ENCODE assay signal across 27 cellular contexts in the genomic region with DNA sequence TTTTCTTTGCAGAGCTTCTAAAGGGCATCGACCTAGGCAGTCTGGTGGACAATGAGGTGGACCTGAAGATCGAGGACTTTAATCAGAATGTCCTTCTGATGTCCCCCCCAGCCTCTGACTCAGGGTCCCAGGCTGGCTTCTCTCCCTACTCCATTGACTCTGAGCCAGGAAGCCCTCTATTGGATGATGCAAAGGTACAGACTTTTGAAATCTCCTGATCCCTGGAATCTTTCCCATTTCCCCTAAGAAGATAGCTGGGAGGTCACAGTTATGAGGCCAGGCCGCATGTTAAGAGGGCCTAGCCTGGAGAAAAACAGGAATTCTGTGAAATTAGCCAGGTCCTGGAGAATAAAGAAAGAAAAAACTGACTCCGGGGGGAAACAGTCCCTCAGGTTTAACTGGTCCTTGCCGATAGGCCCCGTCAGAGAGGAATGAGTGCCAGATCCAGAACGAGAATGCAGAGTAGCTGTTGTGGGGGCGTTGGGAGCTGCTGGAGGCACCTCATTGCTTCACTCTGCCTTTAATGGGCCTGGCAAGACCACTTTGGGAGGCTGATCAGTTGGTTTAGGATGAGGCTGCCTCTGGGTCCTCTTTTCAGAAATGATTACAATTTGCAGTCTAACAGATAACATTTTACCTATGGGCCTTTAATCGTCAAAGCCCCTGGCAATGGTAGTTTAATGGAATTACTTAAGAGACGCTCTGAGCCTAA. TPM values are rescaled to one million over a fixed set of nuclear protein-coding genes. Genes with fewer than 3 reads are reported as not detected.
DNase-seq lines count a peak whose midpoint lies in the region; ATAC-seq and TF ChIP-seq lines count a peak whose summit lies in the region.
"Had no signal": no experiment of that assay in that cellular context is flagged by ENCODE, and none has a peak within 500 bp of the region (broad histone marks: within the 10 kb centered on the region; RNA-seq: fewer than 3 reads in every experiment).

No MANE protein-coding gene starts in this region.

- H3K27ac ChIP-seq in CD8-positive, alpha-beta T cell (ENCODE audit: low read depth, low read length) = no peak overlapping the region
- no peak overlapping the region for H3K27ac ChIP-seq in osteoblast (ENCODE audit: low read depth, low read length)
- no peak overlapping the region for H3K27ac ChIP-seq in Karpas-422 (ENCODE audit: low read length)
- H3K27ac ChIP-seq: cardiac muscle cell, Peyer's patch, SJSA1, VCaP had no signal

- CTCF ChIA-PET in activated naive CD4-positive, alpha-beta T cell treated with anti-CD3 and anti-CD28 coated beads for 36 hours (lab: Charles Lee) = interaction anchor here (0.9 to 5.8 kb wide), 6 partner anchors 13 to 130 kb away, joined by 3 to 31 read pairs (median 4); no protein-coding TSS in a partner anchor
- CTCF ChIA-PET in CD8-positive, alpha-beta T cell (lab: Charles Lee) = no interaction called here

- peak overlapping the region; percentile 95 for H3K27ac Mint-ChIP-seq in activated naive CD4-positive, alpha-beta T cell treated with anti-CD3 and anti-CD28 coated beads for 36 hours
- peak overlapping the region; percentile 49 for H3K27ac Mint-ChIP-seq in CD8-positive, alpha-beta T cell
- H3K27ac Mint-ChIP-seq: nephron had no signal

- H3K36me3 ChIP-seq in CD8-positive, alpha-beta T cell (ENCODE audit: insufficient read depth, low read length) = peaks cover 32% of the 10 kb centered on the region
- peaks cover 38% of the 10 kb centered on the region for H3K36me3 ChIP-seq in osteoblast (ENCODE audit: insufficient read depth, low read length)
- peaks cover 71% of the 10 kb centered on the region for H3K36me3 ChIP-seq in Karpas-422 (ENCODE audit: insufficient read depth, low read length)

- H3K4me1 ChIP-seq in CD8-positive, alpha-beta T cell (ENCODE audit: insufficient read depth, low read length) = peaks cover 19% of the 10 kb centered on the region
- H3K4me1 ChIP-seq in osteoblast (ENCODE audit: insufficient read depth, low read length) = peaks cover 14% of the 10 kb centered on the region
- H3K4me1 ChIP-seq in Karpas-422 (ENCODE audit: low read length) = peaks cover 15% of the 10 kb centered on the region
- H3K4me1 ChIP-seq: Peyer's patch, SJSA1 had no signal

- H3K27me3 Mint-ChIP-seq in activated naive CD4-positive, alpha-beta T cell treated with anti-CD3 and anti-CD28 coated beads for 36 hours (ENCODE audit: low read depth) = no peaks in the 10 kb centered on the region
- H3K27me3 Mint-ChIP-seq in CD8-positive, alpha-beta T cell (ENCODE audit: low read depth) = no peaks in the 10 kb centered on the region
- H3K27me3 Mint-ChIP-seq: CD4-positive, alpha-beta memory T cell had no signal

- H3K36me3 Mint-ChIP-seq in activated naive CD4-positive, alpha-beta T cell treated with anti-CD3 and anti-CD28 coated beads for 36 hours (ENCODE audit: low read depth) = peaks cover 75% of the 10 kb centered on the region
- peaks cover 80% of the 10 kb centered on the region for H3K36me3 Mint-ChIP-seq in CD8-positive, alpha-beta T cell

- peaks cover 77% of the 10 kb centered on the region for H3K4me1 Mint-ChIP-seq in activated naive CD4-positive, alpha-beta T cell treated with anti-CD3 and anti-CD28 coated beads for 36 hours (ENCODE audit: low read depth)
- H3K4me1 Mint-ChIP-seq in CD8-positive, alpha-beta T cell (ENCODE audit: low read depth) = peaks cover 28% of the 10 kb centered on the region
- H3K4me1 Mint-ChIP-seq: nephron had no signal

- peak overlapping the region; percentile 24 for H3K4me2 ChIP-seq in osteoblast (ENCODE audit: insufficient read depth, low read length)
- H3K4me2 ChIP-seq in Karpas-422 (ENCODE audit: low read depth, low read length, poor library complexity, severe bottlenecking) = no peak overlapping the region

- POLR2A ChIA-PET in CD8-positive, alpha-beta T cell (lab: Charles Lee) = interaction anchor here (1.1 kb wide), 2 partner anchors 9 to 14 kb away, joined by 3 read pairs; no protein-coding TSS in a partner anchor

- no peaks in the 10 kb centered on the region for H3K9me3 Mint-ChIP-seq in activated naive CD4-positive, alpha-beta T cell treated with anti-CD3 and anti-CD28 coated beads for 36 hours
- H3K9me3 Mint-ChIP-seq in CD8-positive, alpha-beta T cell = no peaks in the 10 kb centered on the region
- H3K9me3 Mint-ChIP-seq: CD4-positive, alpha-beta memory T cell; nephron had no signal

- H2AFZ ChIP-seq in osteoblast (ENCODE audit: low read length) (no peak overlapping the region), Karpas-422 (ENCODE audit: low read length) (no peak overlapping the region)

- no peaks in the 10 kb centered on the region for H3K9me2 ChIP-seq in Karpas-422 (replicated peaks; ENCODE audit: insufficient read depth, low read length)

- TF ChIP-seq CTCF in CD8-positive, alpha-beta T cell (IDR thresholded peaks at IDR 0.05) = no peak
- TF ChIP-seq CTCF in osteoblast (IDR thresholded peaks at IDR 0.05; ENCODE audit: extremely low read depth, low read depth, low read length) = no peak

- no peaks in the 10 kb centered on the region for H3K27me3 ChIP-seq in CD8-positive, alpha-beta T cell (ENCODE audit: insufficient read depth, low read length)
- no peaks in the 10 kb centered on the region for H3K27me3 ChIP-seq in osteoblast (ENCODE audit: insufficient read depth, low read length)
- H3K27me3 ChIP-seq in Karpas-422 (ENCODE audit: low read length) = no peaks in the 10 kb centered on the region
- H3K27me3 ChIP-seq: cardiac muscle cell, heart right ventricle, Peyer's patch, SJSA1 had no signal

- H4K20me1 ChIP-seq in osteoblast (ENCODE audit: insufficient read depth, low read length) = no peaks in the 10 kb centered on the region
- H4K20me1 ChIP-seq in Karpas-422 (ENCODE audit: insufficient read depth, low read depth, low read length) = no peaks in the 10 kb centered on the region

- H3K79me2 ChIP-seq in osteoblast (ENCODE audit: insufficient read depth, low read length) (no peaks in the 10 kb centered on the region), Karpas-422 (ENCODE audit: low read length) (peaks cover 34% of the 10 kb centered on the region)

- no peaks in the 10 kb centered on the region for H3K9me3 ChIP-seq in CD8-positive, alpha-beta T cell (ENCODE audit: low read length)
- no peaks in the 10 kb centered on the region for H3K9me3 ChIP-seq in osteoblast (ENCODE audit: low read depth, low read length)
- H3K9me3 ChIP-seq in Karpas-422 (ENCODE audit: low read length) = no peaks in the 10 kb centered on the region
- H3K9me3 ChIP-seq: heart right ventricle, Peyer's patch, SJSA1 had no signal

- no peak overlapping the region for H3K9ac ChIP-seq in Karpas-422 (ENCODE audit: low read length)

- H3K4me3 ChIP-seq in CD8-positive, alpha-beta T cell (ENCODE audit: low read depth, low read length) = no peak overlapping the region
- H3K4me3 ChIP-seq in osteoblast (ENCODE audit: insufficient read depth, low read length) (no peak overlapping the region), Karpas-422 (ENCODE audit: low read length) (no peak overlapping the region)
- H3K4me3 ChIP-seq: cardiac muscle cell, heart right ventricle, Peyer's patch, SJSA1 had no signal

- no peak for ATAC-seq in CD8-positive, alpha-beta T cell
- ATAC-seq in HG03469 (IDR thresholded peaks at IDR 0.05; ENCODE audit: unreplicated experiment) (no peak), GM19023 (IDR thresholded peaks at IDR 0.05; ENCODE audit: unreplicated experiment) (no peak)
- ATAC-seq: heart right ventricle, left colon, sciatic nerve had no signal

- intact Hi-C loops in activated naive CD4-positive, alpha-beta T cell treated with anti-CD3 and anti-CD28 coated beads for 36 hours (cut with micrococcal nuclease) = loop anchor here (2.0 kb wide), 1 partner anchor 43 kb away; no protein-coding TSS in a partner anchor
- intact Hi-C loops in CD8-positive, alpha-beta T cell (cut with DNase I, micrococcal nuclease) = no loop called here

- no peak for DNase-seq in activated naive CD4-positive, alpha-beta T cell treated with anti-CD3 and anti-CD28 coated beads for 36 hours
- DNase-seq in activated naive CD4-positive, alpha-beta T cell (lab: John Stamatoyannopoulos, UW) = no peak
- DNase-seq in CD8-positive, alpha-beta T cell = no peak
- DNase-seq in amniotic epithelial cell (ENCODE audit: low read depth) (peak; percentile 21), osteoblast (ENCODE audit: insufficient read length, low spot score, missing footprints) (peak; percentile 8), Karpas-422 (no peak)
- DNase-seq: activated CD4-positive, alpha-beta T cell treated with anti-CD3 and anti-CD28 coated beads, Interleukin-2, amount 50 U/mL, for 4 hours; amygdala; CD4-positive, alpha-beta memory T cell; cortex of kidney; DMS153; heart right ventricle; KG1; left colon; NCI-H146; NCI-H2171; NCI-H526; Peyer's patch had no signal

- H3K4me3 Mint-ChIP-seq in activated naive CD4-positive, alpha-beta T cell treated with anti-CD3 and anti-CD28 coated beads for 36 hours = no peak overlapping the region
- no peak overlapping the region for H3K4me3 Mint-ChIP-seq in CD8-positive, alpha-beta T cell
- H3K4me3 Mint-ChIP-seq: CD4-positive, alpha-beta memory T cell; nephron had no signal

RNA-seq across cellular contexts. Expression of gene SHISA8, which starts 39.2 kb away (rescaled TPM):
- 1 to 10 TPM; 1.7 to 1.8 TPM for total RNA-seq in activated naive CD4-positive, alpha-beta T cell treated with anti-CD3 and anti-CD28 coated beads for 36 hours
- 1 to 10 TPM in 1 of 2 experiments, under 1 TPM in 1; 0.72 to 1.5 TPM for total RNA-seq in CD8-positive, alpha-beta T cell
- not detected in 2 replicates for total RNA-seq in osteoblast
- total RNA-seq in Karpas-422 (2014; rRNA removed; shearing (Covaris generic); ENCODE audit: low replicate concordance) = 3.2 and 6.5 TPM in 2 replicates
- total RNA-seq: cardiac muscle cell; CD4-positive, alpha-beta memory T cell; left colon; Peyer's patch; SJSA1; T-helper 2 cell treated with Interferon-gamma antibody and Interleukin-4, amounts not matched to agents 100 ng/mL and 5 ng/mL, for 36 hours; urinary bladder had no signal

RNA-seq across cellular contexts. Expression of gene SREBF2, which starts 42.8 kb away (rescaled TPM):
- 100 to 1,000 TPM; 143 to 147 TPM for total RNA-seq in activated naive CD4-positive, alpha-beta T cell treated with anti-CD3 and anti-CD28 coated beads for 36 hours
- 100 to 1,000 TPM; 109 to 122 TPM for total RNA-seq in CD8-positive, alpha-beta T cell
- total RNA-seq in osteoblast = 71.6 and 80.3 TPM in 2 replicates
- total RNA-seq in Karpas-422 (2014; rRNA removed; shearing (Covaris generic); ENCODE audit: low replicate concordance) = 159 and 190 TPM in 2 replicates

RNA-seq across cellular contexts. Expression of gene TNFRSF13C, which starts 50.9 kb away (rescaled TPM):
- 1 to 10 TPM; 3.2 to 3.8 TPM for total RNA-seq in activated naive CD4-positive, alpha-beta T cell treated with anti-CD3 and anti-CD28 coated beads for 36 hours
- 10 to 100 TPM; 36.3 to 39.8 TPM for total RNA-seq in CD8-positive, alpha-beta T cell
- total RNA-seq in osteoblast = under 0.01 TPM in 2 replicates
- total RNA-seq in Karpas-422 (2014; rRNA removed; shearing (Covaris generic); ENCODE audit: low replicate concordance) = 130 and 141 TPM in 2 replicates

Comparison
In these comparisons a context has a peak if more than half of its experiments do, and no peak if none do; other contexts are left out.
1. DNase-seq: peak in amniotic epithelial cell (single experiment) and osteoblast (single experiment); none in activated naive CD4-positive, alpha-beta T cell treated with anti-CD3 and anti-CD28 coated beads for 36 hours (single experiment), activated naive CD4-positive, alpha-beta T cell (0 of 4), CD8-positive, alpha-beta T cell (0 of 7) and Karpas-422 (single experiment).
2. RNA of gene TNFRSF13C, which starts 50.9 kb away (total RNA-seq): 130 to 141 TPM in Karpas-422 and 36.3 to 39.8 TPM in CD8-positive, alpha-beta T cell; 3.2 to 3.8 TPM in activated naive CD4-positive, alpha-beta T cell treated with anti-CD3 and anti-CD28 coated beads for 36 hours and under 0.01 TPM in osteoblast; every median in the first group is over 4 times any median in the second.